ENCODE assay signal across 1 cellular context in genomic region chr6:161254126-161254753, GRCh38.
TF ChIP-seq lines count a peak whose summit lies in the region.

No MANE protein-coding gene starts in this region.

TF ChIP-seq in K562, 482 proteins besides CTCF, POLR2A, EP300 and RAD21 (continued from another document and continues in another):
- peak; percentile 55 for TF ChIP-seq MGA (IDR thresholded peaks at IDR 0.05)
- TF ChIP-seq ZNF217 (CRISPR knock-in tag; IDR thresholded peaks at IDR 0.05), result no peak
- no peak for TF ChIP-seq FOXJ2 (tag; IDR thresholded peaks at IDR 0.05)
- 0 out of 2 replicates have a peak, but pooled peaks have one; percentile 21 for TF ChIP-seq GTF2E2 (tag; IDR thresholded peaks at IDR 0.05)
- no peak for TF ChIP-seq TOE1 (IDR thresholded peaks at IDR 0.05; ENCODE audit: borderline replicate concordance)
- no peak for TF ChIP-seq TOE1 (CRISPR knock-in tag; IDR thresholded peaks at IDR 0.05; ENCODE audit: borderline replicate concordance, low read depth)
- no peak for TF ChIP-seq CHD7 (IDR thresholded peaks at IDR 0.05; ENCODE audit: low read depth, low read length)
- peak; percentile 22; the same call in 1 of the 2 replicates for TF ChIP-seq GABPA (tag; conservative IDR thresholded peaks at IDR 0.05; ENCODE audit: low read depth)
- TF ChIP-seq ZNF354B (CRISPR knock-in tag; IDR thresholded peaks at IDR 0.05), result no peak
- TF ChIP-seq TBL1XR1 (IDR thresholded peaks at IDR 0.05; ENCODE audit: low read length in 2 of 2), result no peak
- TF ChIP-seq ZBTB5 (IDR thresholded peaks at IDR 0.05), result no peak
- TF ChIP-seq RBM14 (IDR thresholded peaks at IDR 0.05; ENCODE audit: borderline replicate concordance, insufficient read depth, low read depth, low read length), result no peak
- no peak for TF ChIP-seq E4F1 (CRISPR knock-in tag; IDR thresholded peaks at IDR 0.05; ENCODE audit: borderline replicate concordance)
- TF ChIP-seq KDM5B (IDR thresholded peaks at IDR 0.05; ENCODE audit: insufficient replicate concordance, low read depth, low read length), result no peak
- TF ChIP-seq ZBTB17 (CRISPR knock-in tag; IDR thresholded peaks at IDR 0.05), result no peak
- TF ChIP-seq RBM25 (IDR thresholded peaks at IDR 0.05; ENCODE audit: low read depth, low read length, severe bottlenecking), result peak; percentile 99
- peak; percentile 83; the same call in 1 of the 2 replicates for TF ChIP-seq CBX1 (IDR thresholded peaks at IDR 0.05; ENCODE audit: low read depth)
- TF ChIP-seq RCOR1 (IDR thresholded peaks at IDR 0.05; ENCODE audit: borderline replicate concordance in 1 of 2, low read depth in 2 of 2, low read length in 2 of 2), result peak; percentile 78 to 91
- no peak for TF ChIP-seq SMAD4 (CRISPR knock-in tag; conservative IDR thresholded peaks at IDR 0.05)
- peak; percentile 99 for TF ChIP-seq ADNP (tag; IDR thresholded peaks at IDR 0.05)
- TF ChIP-seq TCF7L2 (IDR thresholded peaks at IDR 0.05; ENCODE audit: low read depth, low read length), result no peak
- TF ChIP-seq DLX4 (CRISPR knock-in tag; IDR thresholded peaks at IDR 0.05), result no peak
- TF ChIP-seq PHB (CRISPR knock-in tag; IDR thresholded peaks at IDR 0.05), result no peak
